In the genomic region with DNA sequence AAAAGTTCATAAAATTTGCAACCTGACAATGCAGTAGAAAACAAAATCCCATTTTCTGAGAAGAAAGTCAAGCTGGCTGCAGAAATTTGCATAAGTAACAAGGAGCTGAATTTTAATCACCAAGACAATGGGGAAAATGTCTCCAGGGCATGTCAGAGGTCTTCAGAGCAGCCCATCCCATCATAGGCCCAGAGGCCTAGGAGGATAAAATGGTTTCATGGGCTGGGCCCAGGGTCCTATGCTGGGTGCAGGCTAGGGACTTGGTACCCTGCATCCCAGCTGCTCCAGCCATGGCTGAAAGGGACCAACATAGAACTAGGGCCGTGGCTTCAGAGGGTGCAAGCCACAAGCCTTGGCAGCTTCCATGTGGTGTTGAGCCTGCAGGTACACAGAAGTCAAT, we compare ENCODE assay signal across 19 cellular contexts. TPM values are rescaled to one million over a fixed set of nuclear protein-coding genes. Genes with fewer than 3 reads are reported as not detected.
"Had no signal": no experiment of that assay in that cellular context is flagged by ENCODE, and none has a peak within 500 bp of the region (broad histone marks: within the 10 kb centered on the region; RNA-seq: fewer than 3 reads in every experiment).

No MANE protein-coding gene starts in this region.

RNA-seq across cellular contexts. Expression of a gene that starts 42.0 kb away (rescaled TPM):
- total RNA-seq: activated naive CD4-positive, alpha-beta T cell treated with anti-CD3 and anti-CD28 coated beads for 36 hours; activated naive CD4-positive, alpha-beta T cell treated with anti-CD3 and anti-CD28 coated beads, Interleukin-2, amount 50 U/mL, for 72 hours; activated naive CD8-positive, alpha-beta T cell treated with anti-CD3 and anti-CD28 coated beads for 36 hours; activated naive CD8-positive, alpha-beta T cell treated with anti-CD3 and anti-CD28 coated beads, Interleukin-2, amount 10 ng/mL, durations not matched to agents 7 days and 5 days; activated T-cell treated with anti-CD3 and anti-CD28 coated beads, Interleukin-2, amount 50 U/mL, for 4 hours; activated T-cell treated with anti-CD3 and anti-CD28 coated beads, Interleukin-2, amount 50 U/mL, for 72 hours; activated T-helper 1 cell treated with anti-CD3 and anti-CD28 coated beads, Interleukin-12 subunit alpha, Interleukin-12 subunit beta, Interleukin-2, Interleukin-4 antibody, amounts not matched to agents 30 ng/mL and 10 ng/mL and 1 ng/mL, durations not matched to agents 14 hours and 24 hours and 36 hours; activated T-helper 17 cell treated with anti-CD3 and anti-CD28 coated beads, Interleukin-2, amount 50 U/mL, for 72 hours; activated T-helper 2 cell treated with anti-CD3 and anti-CD28 coated beads, Interferon-gamma antibody, Interleukin-2, Interleukin-4, amounts not matched to agents 10 μg/mL and 5 μg/mL and 100 μg/mL, durations not matched to agents 14 hours and 24 hours and 36 hours; adrenal gland; ascending aorta; body of pancreas; breast epithelium; bronchial epithelial cell; cardiac muscle cell; cardiac septum; cerebellum; chondrocyte had no signal
- polyA plus RNA-seq: aorta, cardiac muscle cell had no signal
